Comparison of ENCODE assay signal across 1 cellular context in genomic region chr15:75453703-75454470, GRCh38.
TF ChIP-seq lines count a peak whose summit lies in the region.

No MANE protein-coding gene starts in this region.

TF ChIP-seq in HepG2, 621 proteins besides CTCF, POLR2A, EP300 and RAD21 (continued from another document and continues in another):
- TF ChIP-seq NFE2 (CRISPR knock-in tag; IDR thresholded peaks at IDR 0.05): no peak
- TF ChIP-seq MED1 (CRISPR knock-in tag; IDR thresholded peaks at IDR 0.05): 0 out of 2 replicates have a peak, but pooled peaks have one; percentile 6
- TF ChIP-seq TFE3 (CRISPR knock-in tag; IDR thresholded peaks at IDR 0.05): peak; percentile 72; the same call in 1 of the 2 replicates
- TF ChIP-seq ZEB1 (IDR thresholded peaks at IDR 0.05; ENCODE audit: insufficient replicate concordance, low read depth): no peak
- TF ChIP-seq TEAD2 (CRISPR knock-in tag; IDR thresholded peaks at IDR 0.05): no peak
- TF ChIP-seq, protein P1, sequence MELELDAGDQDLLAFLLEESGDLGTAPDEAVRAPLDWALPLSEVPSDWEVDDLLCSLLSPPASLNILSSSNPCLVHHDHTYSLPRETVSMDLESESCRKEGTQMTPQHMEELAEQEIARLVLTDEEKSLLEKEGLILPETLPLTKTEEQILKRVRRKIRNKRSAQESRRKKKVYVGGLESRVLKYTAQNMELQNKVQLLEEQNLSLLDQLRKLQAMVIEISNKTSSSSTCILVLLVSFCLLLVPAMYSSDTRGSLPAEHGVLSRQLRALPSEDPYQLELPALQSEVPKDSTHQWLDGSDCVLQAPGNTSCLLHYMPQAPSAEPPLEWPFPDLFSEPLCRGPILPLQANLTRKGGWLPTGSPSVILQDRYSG (CRISPR knock-in tag; IDR thresholded peaks at IDR 0.05): no peak
- TF ChIP-seq HNRNPK (IDR thresholded peaks at IDR 0.05; ENCODE audit: low read depth, low read length, poor library complexity, severe bottlenecking): no peak
- TF ChIP-seq ZNF484 (CRISPR knock-in tag; IDR thresholded peaks at IDR 0.05; ENCODE audit: borderline replicate concordance, low read depth): no peak
- peak; percentile 93; the same call in 1 of the 2 replicates for TF ChIP-seq KLF11 (CRISPR knock-in tag; IDR thresholded peaks at IDR 0.05)
- no peak for TF ChIP-seq HOXA5 (CRISPR knock-in tag; IDR thresholded peaks at IDR 0.05)
- TF ChIP-seq ARNTL (CRISPR knock-in tag; IDR thresholded peaks at IDR 0.05): peak; percentile 71; the same call in 1 of the 2 replicates
- TF ChIP-seq, protein P2, sequence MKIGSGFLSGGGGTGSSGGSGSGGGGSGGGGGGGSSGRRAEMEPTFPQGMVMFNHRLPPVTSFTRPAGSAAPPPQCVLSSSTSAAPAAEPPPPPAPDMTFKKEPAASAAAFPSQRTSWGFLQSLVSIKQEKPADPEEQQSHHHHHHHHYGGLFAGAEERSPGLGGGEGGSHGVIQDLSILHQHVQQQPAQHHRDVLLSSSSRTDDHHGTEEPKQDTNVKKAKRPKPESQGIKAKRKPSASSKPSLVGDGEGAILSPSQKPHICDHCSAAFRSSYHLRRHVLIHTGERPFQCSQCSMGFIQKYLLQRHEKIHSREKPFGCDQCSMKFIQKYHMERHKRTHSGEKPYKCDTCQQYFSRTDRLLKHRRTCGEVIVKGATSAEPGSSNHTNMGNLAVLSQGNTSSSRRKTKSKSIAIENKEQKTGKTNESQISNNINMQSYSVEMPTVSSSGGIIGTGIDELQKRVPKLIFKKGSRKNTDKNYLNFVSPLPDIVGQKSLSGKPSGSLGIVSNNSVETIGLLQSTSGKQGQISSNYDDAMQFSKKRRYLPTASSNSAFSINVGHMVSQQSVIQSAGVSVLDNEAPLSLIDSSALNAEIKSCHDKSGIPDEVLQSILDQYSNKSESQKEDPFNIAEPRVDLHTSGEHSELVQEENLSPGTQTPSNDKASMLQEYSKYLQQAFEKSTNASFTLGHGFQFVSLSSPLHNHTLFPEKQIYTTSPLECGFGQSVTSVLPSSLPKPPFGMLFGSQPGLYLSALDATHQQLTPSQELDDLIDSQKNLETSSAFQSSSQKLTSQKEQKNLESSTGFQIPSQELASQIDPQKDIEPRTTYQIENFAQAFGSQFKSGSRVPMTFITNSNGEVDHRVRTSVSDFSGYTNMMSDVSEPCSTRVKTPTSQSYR (CRISPR knock-in tag; IDR thresholded peaks at IDR 0.05; ENCODE audit: borderline replicate concordance): peak; percentile 88
- TF ChIP-seq ERF (CRISPR knock-in tag; IDR thresholded peaks at IDR 0.05): no peak; the same call in 1 of the 2 replicates
- TF ChIP-seq ZNF382 (CRISPR knock-in tag; IDR thresholded peaks at IDR 0.05; ENCODE audit: borderline replicate concordance): no peak
- no peak for TF ChIP-seq ZNF496 (CRISPR knock-in tag; IDR thresholded peaks at IDR 0.05; ENCODE audit: insufficient replicate concordance)
- TF ChIP-seq ZNF30 (CRISPR knock-in tag; IDR thresholded peaks at IDR 0.05): no peak
- TF ChIP-seq KDM5B (CRISPR knock-in tag; IDR thresholded peaks at IDR 0.05; ENCODE audit: borderline replicate concordance): no peak; the same call in 1 of the 2 replicates
- TF ChIP-seq, protein P3, sequence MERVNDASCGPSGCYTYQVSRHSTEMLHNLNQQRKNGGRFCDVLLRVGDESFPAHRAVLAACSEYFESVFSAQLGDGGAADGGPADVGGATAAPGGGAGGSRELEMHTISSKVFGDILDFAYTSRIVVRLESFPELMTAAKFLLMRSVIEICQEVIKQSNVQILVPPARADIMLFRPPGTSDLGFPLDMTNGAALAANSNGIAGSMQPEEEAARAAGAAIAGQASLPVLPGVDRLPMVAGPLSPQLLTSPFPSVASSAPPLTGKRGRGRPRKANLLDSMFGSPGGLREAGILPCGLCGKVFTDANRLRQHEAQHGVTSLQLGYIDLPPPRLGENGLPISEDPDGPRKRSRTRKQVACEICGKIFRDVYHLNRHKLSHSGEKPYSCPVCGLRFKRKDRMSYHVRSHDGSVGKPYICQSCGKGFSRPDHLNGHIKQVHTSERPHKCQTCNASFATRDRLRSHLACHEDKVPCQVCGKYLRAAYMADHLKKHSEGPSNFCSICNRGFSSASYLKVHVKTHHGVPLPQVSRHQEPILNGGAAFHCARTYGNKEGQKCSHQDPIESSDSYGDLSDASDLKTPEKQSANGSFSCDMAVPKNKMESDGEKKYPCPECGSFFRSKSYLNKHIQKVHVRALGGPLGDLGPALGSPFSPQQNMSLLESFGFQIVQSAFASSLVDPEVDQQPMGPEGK (CRISPR knock-in tag; IDR thresholded peaks at IDR 0.05): peak; percentile 56; the same call in 1 of the 2 replicates
- TF ChIP-seq HOXA3 (CRISPR knock-in tag; IDR thresholded peaks at IDR 0.05): peak; percentile 65; the same call in 1 of the 2 replicates
- TF ChIP-seq GTF3A (CRISPR knock-in tag; conservative IDR thresholded peaks at IDR 0.05): no peak
- no peak for TF ChIP-seq ZNF446 (CRISPR knock-in tag; IDR thresholded peaks at IDR 0.05)
- no peak for TF ChIP-seq ZNF776 (CRISPR knock-in tag; IDR thresholded peaks at IDR 0.05)
- 0 out of 2 replicates have a peak, but pooled peaks have one; percentile 24 for TF ChIP-seq ZBTB43 (CRISPR knock-in tag; conservative IDR thresholded peaks at IDR 0.05)
- no peak for TF ChIP-seq EED (CRISPR knock-in tag; IDR thresholded peaks at IDR 0.05)
- peak; percentile 89 for TF ChIP-seq NFKBIZ (CRISPR knock-in tag; IDR thresholded peaks at IDR 0.05)
- 0 out of 2 replicates have a peak, but pooled peaks have one; percentile 11 for TF ChIP-seq KDM6A (CRISPR knock-in tag; IDR thresholded peaks at IDR 0.05; ENCODE audit: low read depth)
- no peak for TF ChIP-seq ZNF253 (CRISPR knock-in tag; IDR thresholded peaks at IDR 0.05; ENCODE audit: borderline replicate concordance)
- TF ChIP-seq, protein P4, sequence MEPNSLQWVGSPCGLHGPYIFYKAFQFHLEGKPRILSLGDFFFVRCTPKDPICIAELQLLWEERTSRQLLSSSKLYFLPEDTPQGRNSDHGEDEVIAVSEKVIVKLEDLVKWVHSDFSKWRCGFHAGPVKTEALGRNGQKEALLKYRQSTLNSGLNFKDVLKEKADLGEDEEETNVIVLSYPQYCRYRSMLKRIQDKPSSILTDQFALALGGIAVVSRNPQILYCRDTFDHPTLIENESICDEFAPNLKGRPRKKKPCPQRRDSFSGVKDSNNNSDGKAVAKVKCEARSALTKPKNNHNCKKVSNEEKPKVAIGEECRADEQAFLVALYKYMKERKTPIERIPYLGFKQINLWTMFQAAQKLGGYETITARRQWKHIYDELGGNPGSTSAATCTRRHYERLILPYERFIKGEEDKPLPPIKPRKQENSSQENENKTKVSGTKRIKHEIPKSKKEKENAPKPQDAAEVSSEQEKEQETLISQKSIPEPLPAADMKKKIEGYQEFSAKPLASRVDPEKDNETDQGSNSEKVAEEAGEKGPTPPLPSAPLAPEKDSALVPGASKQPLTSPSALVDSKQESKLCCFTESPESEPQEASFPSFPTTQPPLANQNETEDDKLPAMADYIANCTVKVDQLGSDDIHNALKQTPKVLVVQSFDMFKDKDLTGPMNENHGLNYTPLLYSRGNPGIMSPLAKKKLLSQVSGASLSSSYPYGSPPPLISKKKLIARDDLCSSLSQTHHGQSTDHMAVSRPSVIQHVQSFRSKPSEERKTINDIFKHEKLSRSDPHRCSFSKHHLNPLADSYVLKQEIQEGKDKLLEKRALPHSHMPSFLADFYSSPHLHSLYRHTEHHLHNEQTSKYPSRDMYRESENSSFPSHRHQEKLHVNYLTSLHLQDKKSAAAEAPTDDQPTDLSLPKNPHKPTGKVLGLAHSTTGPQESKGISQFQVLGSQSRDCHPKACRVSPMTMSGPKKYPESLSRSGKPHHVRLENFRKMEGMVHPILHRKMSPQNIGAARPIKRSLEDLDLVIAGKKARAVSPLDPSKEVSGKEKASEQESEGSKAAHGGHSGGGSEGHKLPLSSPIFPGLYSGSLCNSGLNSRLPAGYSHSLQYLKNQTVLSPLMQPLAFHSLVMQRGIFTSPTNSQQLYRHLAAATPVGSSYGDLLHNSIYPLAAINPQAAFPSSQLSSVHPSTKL (CRISPR knock-in tag; IDR thresholded peaks at IDR 0.05): peak; percentile 30
- no peak for TF ChIP-seq ZKSCAN8 (CRISPR knock-in tag; IDR thresholded peaks at IDR 0.05; ENCODE audit: borderline replicate concordance)
- TF ChIP-seq ZNF547 (CRISPR knock-in tag; IDR thresholded peaks at IDR 0.05): peak; percentile 19; the same call in 1 of the 2 replicates
- TF ChIP-seq, protein P5, sequence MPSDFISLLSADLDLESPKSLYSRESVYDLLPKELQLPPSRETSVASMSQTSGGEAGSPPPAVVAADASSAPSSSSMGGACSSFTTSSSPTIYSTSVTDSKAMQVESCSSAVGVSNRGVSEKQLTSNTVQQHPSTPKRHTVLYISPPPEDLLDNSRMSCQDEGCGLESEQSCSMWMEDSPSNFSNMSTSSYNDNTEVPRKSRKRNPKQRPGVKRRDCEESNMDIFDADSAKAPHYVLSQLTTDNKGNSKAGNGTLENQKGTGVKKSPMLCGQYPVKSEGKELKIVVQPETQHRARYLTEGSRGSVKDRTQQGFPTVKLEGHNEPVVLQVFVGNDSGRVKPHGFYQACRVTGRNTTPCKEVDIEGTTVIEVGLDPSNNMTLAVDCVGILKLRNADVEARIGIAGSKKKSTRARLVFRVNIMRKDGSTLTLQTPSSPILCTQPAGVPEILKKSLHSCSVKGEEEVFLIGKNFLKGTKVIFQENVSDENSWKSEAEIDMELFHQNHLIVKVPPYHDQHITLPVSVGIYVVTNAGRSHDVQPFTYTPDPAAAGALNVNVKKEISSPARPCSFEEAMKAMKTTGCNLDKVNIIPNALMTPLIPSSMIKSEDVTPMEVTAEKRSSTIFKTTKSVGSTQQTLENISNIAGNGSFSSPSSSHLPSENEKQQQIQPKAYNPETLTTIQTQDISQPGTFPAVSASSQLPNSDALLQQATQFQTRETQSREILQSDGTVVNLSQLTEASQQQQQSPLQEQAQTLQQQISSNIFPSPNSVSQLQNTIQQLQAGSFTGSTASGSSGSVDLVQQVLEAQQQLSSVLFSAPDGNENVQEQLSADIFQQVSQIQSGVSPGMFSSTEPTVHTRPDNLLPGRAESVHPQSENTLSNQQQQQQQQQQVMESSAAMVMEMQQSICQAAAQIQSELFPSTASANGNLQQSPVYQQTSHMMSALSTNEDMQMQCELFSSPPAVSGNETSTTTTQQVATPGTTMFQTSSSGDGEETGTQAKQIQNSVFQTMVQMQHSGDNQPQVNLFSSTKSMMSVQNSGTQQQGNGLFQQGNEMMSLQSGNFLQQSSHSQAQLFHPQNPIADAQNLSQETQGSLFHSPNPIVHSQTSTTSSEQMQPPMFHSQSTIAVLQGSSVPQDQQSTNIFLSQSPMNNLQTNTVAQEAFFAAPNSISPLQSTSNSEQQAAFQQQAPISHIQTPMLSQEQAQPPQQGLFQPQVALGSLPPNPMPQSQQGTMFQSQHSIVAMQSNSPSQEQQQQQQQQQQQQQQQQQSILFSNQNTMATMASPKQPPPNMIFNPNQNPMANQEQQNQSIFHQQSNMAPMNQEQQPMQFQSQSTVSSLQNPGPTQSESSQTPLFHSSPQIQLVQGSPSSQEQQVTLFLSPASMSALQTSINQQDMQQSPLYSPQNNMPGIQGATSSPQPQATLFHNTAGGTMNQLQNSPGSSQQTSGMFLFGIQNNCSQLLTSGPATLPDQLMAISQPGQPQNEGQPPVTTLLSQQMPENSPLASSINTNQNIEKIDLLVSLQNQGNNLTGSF (CRISPR knock-in tag; IDR thresholded peaks at IDR 0.05): no peak
- TF ChIP-seq ETS1 (CRISPR knock-in tag; IDR thresholded peaks at IDR 0.05): 0 out of 2 replicates have a peak, but pooled peaks have one; percentile 10
- peak; percentile 86 for TF ChIP-seq CENPT (CRISPR knock-in tag; IDR thresholded peaks at IDR 0.05; ENCODE audit: low read depth)
- TF ChIP-seq NBN (conservative IDR thresholded peaks at IDR 0.05): no peak
- TF ChIP-seq ZSCAN9 (CRISPR knock-in tag; IDR thresholded peaks at IDR 0.05; ENCODE audit: borderline replicate concordance): peak; percentile 84
- TF ChIP-seq ZNF225 (CRISPR knock-in tag; IDR thresholded peaks at IDR 0.05): no peak
- peak; percentile 60; the same call in 1 of the 2 replicates for TF ChIP-seq ZFP91 (CRISPR knock-in tag; IDR thresholded peaks at IDR 0.05; ENCODE audit: borderline replicate concordance)
- peak; percentile 75 for TF ChIP-seq CREM (IDR thresholded peaks at IDR 0.05)
- TF ChIP-seq CREM (CRISPR knock-in tag; IDR thresholded peaks at IDR 0.05): no peak
